Comparison of ENCODE assay signal across 14 cellular contexts in genomic region chr2:120624738-120625446, GRCh38.
"Had no signal": no experiment of that assay in that cellular context is flagged by ENCODE, and none has a peak within 500 bp of the region (broad histone marks: within the 10 kb centered on the region; RNA-seq: fewer than 3 reads in every experiment).

No MANE protein-coding gene starts in this region.

- DNase-seq: activated CD4-positive, alpha-beta T cell treated with anti-CD3 and anti-CD28 coated beads, Interleukin-2, amount 50 U/mL, for 48 hours; activated CD8-positive, alpha-beta memory T cell treated with anti-CD3 and anti-CD28 coated beads, Interleukin-2, amount 10 ng/mL, durations not matched to agents 7 days and 5 days; activated T-cell treated with anti-CD3 and anti-CD28 coated beads, Interleukin-2, amount 50 U/mL, for 1 hour; caudate nucleus; mesendoderm; T1000; uterus had no signal

- FAIRE-seq: colon, endometrium, keratinocyte had no signal

- H3K36me3 Mint-ChIP-seq: activated CD8-positive, alpha-beta memory T cell treated with anti-CD3 and anti-CD28 coated beads, Interleukin-2, amount 10 ng/mL, durations not matched to agents 7 days and 5 days; activated naive CD4-positive, alpha-beta T cell treated with anti-CD3 and anti-CD28 coated beads, Interleukin-2, amount 50 U/mL, for 24 hours; stimulated activated effector memory CD8-positive, alpha-beta T cell treated with anti-CD3 and anti-CD28 coated beads, Interleukin-12 subunit alpha, Interleukin-12 subunit beta, amount 100 ng/mL, for 72 hours had no signal

- H3K9me3 ChIP-seq: uterus had no signal

- H3K27me3 ChIP-seq: uterus had no signal

- H3K36me3 ChIP-seq: gastroesophageal sphincter, uterus had no signal

- H3K27ac ChIP-seq: gastroesophageal sphincter, uterus had no signal

- H3K27me3 Mint-ChIP-seq: activated CD8-positive, alpha-beta memory T cell treated with anti-CD3 and anti-CD28 coated beads, Interleukin-2, amount 10 ng/mL, durations not matched to agents 7 days and 5 days had no signal

- H3K4me1 ChIP-seq: gastroesophageal sphincter, uterus had no signal

- H3K9me3 Mint-ChIP-seq: activated naive CD4-positive, alpha-beta T cell treated with anti-CD3 and anti-CD28 coated beads, Interleukin-2, amount 50 U/mL, for 24 hours; stimulated activated effector memory CD8-positive, alpha-beta T cell treated with anti-CD3 and anti-CD28 coated beads, Interleukin-12 subunit alpha, Interleukin-12 subunit beta, amount 100 ng/mL, for 72 hours had no signal

- H3K4me1 Mint-ChIP-seq: activated CD8-positive, alpha-beta memory T cell treated with anti-CD3 and anti-CD28 coated beads, Interleukin-2, amount 10 ng/mL, durations not matched to agents 7 days and 5 days; activated naive CD4-positive, alpha-beta T cell treated with anti-CD3 and anti-CD28 coated beads, Interleukin-2, amount 50 U/mL, for 24 hours; nephron; stimulated activated effector memory CD8-positive, alpha-beta T cell treated with anti-CD3 and anti-CD28 coated beads, Interleukin-12 subunit alpha, Interleukin-12 subunit beta, amount 100 ng/mL, for 72 hours had no signal

- H3K27ac Mint-ChIP-seq: activated CD8-positive, alpha-beta memory T cell treated with anti-CD3 and anti-CD28 coated beads, Interleukin-2, amount 10 ng/mL, durations not matched to agents 7 days and 5 days; activated naive CD4-positive, alpha-beta T cell treated with anti-CD3 and anti-CD28 coated beads, Interleukin-2, amount 50 U/mL, for 24 hours; nephron; stimulated activated effector memory CD8-positive, alpha-beta T cell treated with anti-CD3 and anti-CD28 coated beads, Interleukin-12 subunit alpha, Interleukin-12 subunit beta, amount 100 ng/mL, for 72 hours had no signal

- ATAC-seq: activated CD8-positive, alpha-beta memory T cell treated with anti-CD3 and anti-CD28 coated beads, Interleukin-2, amount 10 ng/mL, durations not matched to agents 7 days and 5 days; gastroesophageal sphincter; stimulated activated effector memory CD8-positive, alpha-beta T cell treated with anti-CD3 and anti-CD28 coated beads, Interleukin-12 subunit alpha, Interleukin-12 subunit beta, amount 100 ng/mL, for 72 hours had no signal

- H3K4me3 ChIP-seq: gastroesophageal sphincter, uterus had no signal

- H3K4me3 Mint-ChIP-seq: activated CD8-positive, alpha-beta memory T cell treated with anti-CD3 and anti-CD28 coated beads, Interleukin-2, amount 10 ng/mL, durations not matched to agents 7 days and 5 days; activated naive CD4-positive, alpha-beta T cell treated with anti-CD3 and anti-CD28 coated beads, Interleukin-2, amount 50 U/mL, for 24 hours; nephron; stimulated activated effector memory CD8-positive, alpha-beta T cell treated with anti-CD3 and anti-CD28 coated beads, Interleukin-12 subunit alpha, Interleukin-12 subunit beta, amount 100 ng/mL, for 72 hours had no signal
